Comparison of ENCODE assay signal across 23 cellular contexts in genomic region chr10:48501226-48501625, GRCh38.
"Had no signal": no experiment of that assay in that cellular context is flagged by ENCODE, and none has a peak within 500 bp of the region (broad histone marks: within the 10 kb centered on the region; RNA-seq: fewer than 3 reads in every experiment).

No MANE protein-coding gene starts in this region.

- H3K27ac ChIP-seq: gastroesophageal sphincter, left lung, psoas muscle, transverse colon had no signal

- H3K4me3 Mint-ChIP-seq: activated B cell treated with CpG ODN at 0.5 μM for 24 hours; activated CD4-positive, alpha-beta T cell treated with anti-CD3 and anti-CD28 coated beads for 36 hours; activated naive CD8-positive, alpha-beta T cell treated with anti-CD3 and anti-CD28 coated beads for 36 hours; central memory CD8-positive, alpha-beta T cell; endodermal cell; mesothelial cell of epicardium; naive thymus-derived CD8-positive, alpha-beta T cell; stimulated activated effector memory CD8-positive, alpha-beta T cell treated with anti-CD3 and anti-CD28 coated beads, Interleukin-12 subunit alpha, Interleukin-12 subunit beta, amount 100 ng/mL, for 72 hours; T-helper 1 cell treated with Interleukin-12 subunit alpha and Interleukin-12 subunit beta and Interleukin-4 antibody, amounts not matched to agents 30 μg/mL and 1 μg/mL, for 36 hours had no signal

- H3K27me3 Mint-ChIP-seq: activated CD4-positive, alpha-beta T cell treated with anti-CD3 and anti-CD28 coated beads for 36 hours had no signal

- H3K4me3 ChIP-seq: gastroesophageal sphincter, left lung, lung, ovary, psoas muscle, skin epidermis, transverse colon had no signal

- DNase-seq: activated B cell treated with CpG ODN at 0.5 μM for 24 hours; activated CD4-positive, alpha-beta T cell treated with anti-CD3 and anti-CD28 coated beads for 36 hours; activated CD4-positive, alpha-beta T cell treated with anti-CD3 and anti-CD28 coated beads, Interleukin-2, amount 50 U/mL, for 4 hours; activated naive CD4-positive, alpha-beta T cell; activated naive CD8-positive, alpha-beta T cell treated with anti-CD3 and anti-CD28 coated beads for 36 hours; activated T-cell treated with anti-CD3 and anti-CD28 coated beads, Interleukin-2, amount 50 U/mL, for 1 hour; endodermal cell; kidney; left lung; right cardiac atrium; stimulated activated CD4-positive, alpha-beta T cell treated with anti-CD3 and anti-CD28 coated beads, Interleukin-1b, Interleukin-23, amount 100 ng/mL, for 48 hours; T1000; transverse colon had no signal

- H3K27me3 ChIP-seq: gastroesophageal sphincter, left lung, ovary, transverse colon had no signal

- H3K9me3 Mint-ChIP-seq: activated B cell treated with CpG ODN at 0.5 μM for 24 hours; activated naive CD8-positive, alpha-beta T cell treated with anti-CD3 and anti-CD28 coated beads for 36 hours; central memory CD8-positive, alpha-beta T cell; endodermal cell; mesothelial cell of epicardium; naive thymus-derived CD8-positive, alpha-beta T cell; stimulated activated effector memory CD8-positive, alpha-beta T cell treated with anti-CD3 and anti-CD28 coated beads, Interleukin-12 subunit alpha, Interleukin-12 subunit beta, amount 100 ng/mL, for 72 hours; T-helper 1 cell treated with Interleukin-12 subunit alpha and Interleukin-12 subunit beta and Interleukin-4 antibody, amounts not matched to agents 30 μg/mL and 1 μg/mL, for 36 hours had no signal

- H3K4me1 Mint-ChIP-seq: activated CD4-positive, alpha-beta T cell treated with anti-CD3 and anti-CD28 coated beads for 36 hours; activated naive CD8-positive, alpha-beta T cell treated with anti-CD3 and anti-CD28 coated beads for 36 hours; central memory CD8-positive, alpha-beta T cell; stimulated activated effector memory CD8-positive, alpha-beta T cell treated with anti-CD3 and anti-CD28 coated beads, Interleukin-12 subunit alpha, Interleukin-12 subunit beta, amount 100 ng/mL, for 72 hours had no signal

- H3K9me3 ChIP-seq: gastroesophageal sphincter, left lung, ovary, psoas muscle, transverse colon had no signal

- H3K4me1 ChIP-seq: psoas muscle had no signal

- ATAC-seq: activated CD4-positive, alpha-beta T cell treated with anti-CD3 and anti-CD28 coated beads for 36 hours; gastroesophageal sphincter; left lung; naive thymus-derived CD8-positive, alpha-beta T cell; psoas muscle; right cardiac atrium; stimulated activated effector memory CD8-positive, alpha-beta T cell treated with anti-CD3 and anti-CD28 coated beads, Interleukin-12 subunit alpha, Interleukin-12 subunit beta, amount 100 ng/mL, for 72 hours had no signal

- H3K36me3 ChIP-seq: gastroesophageal sphincter, left lung, ovary, transverse colon had no signal

- H3K36me3 Mint-ChIP-seq: activated naive CD8-positive, alpha-beta T cell treated with anti-CD3 and anti-CD28 coated beads for 36 hours; mesothelial cell of epicardium; naive thymus-derived CD8-positive, alpha-beta T cell; stimulated activated effector memory CD8-positive, alpha-beta T cell treated with anti-CD3 and anti-CD28 coated beads, Interleukin-12 subunit alpha, Interleukin-12 subunit beta, amount 100 ng/mL, for 72 hours had no signal

- H3K27ac Mint-ChIP-seq: activated B cell treated with CpG ODN at 0.5 μM for 24 hours; activated CD4-positive, alpha-beta T cell treated with anti-CD3 and anti-CD28 coated beads for 36 hours; activated naive CD8-positive, alpha-beta T cell treated with anti-CD3 and anti-CD28 coated beads for 36 hours; endodermal cell; mesothelial cell of epicardium; stimulated activated effector memory CD8-positive, alpha-beta T cell treated with anti-CD3 and anti-CD28 coated beads, Interleukin-12 subunit alpha, Interleukin-12 subunit beta, amount 100 ng/mL, for 72 hours; T-helper 1 cell treated with Interleukin-12 subunit alpha and Interleukin-12 subunit beta and Interleukin-4 antibody, amounts not matched to agents 30 μg/mL and 1 μg/mL, for 36 hours had no signal
